ENCODE assay signal across 8 cellular contexts in genomic region chr19:6802336-6803035, GRCh38. TPM values are rescaled to one million over a fixed set of nuclear protein-coding genes. Genes with fewer than 3 reads are reported as not detected.
A peak's percentile ranks its signal among the peaks of the same experiment; 100 is the strongest.
DNase-seq lines count a peak whose midpoint lies in the region; ATAC-seq and TF ChIP-seq lines count a peak whose summit lies in the region.

No MANE protein-coding gene starts in this region.

- H3K4me3 Mint-ChIP-seq in type B pancreatic cell = no peak overlapping the region

- TF ChIP-seq POLR2A in Raji (IDR thresholded peaks at IDR 0.05; ENCODE audit: insufficient read depth, low read depth, low read length) = peak; percentile 42; the same call in 1 of the 2 replicates

- ATAC-seq in HG02852 (IDR thresholded peaks at IDR 0.05; ENCODE audit: unreplicated experiment) = peak; percentile 49

- H3K27me3 Mint-ChIP-seq in type B pancreatic cell = peaks cover 7% of the 10 kb centered on the region

- TF ChIP-seq CTCF in GM12865 (IDR thresholded peaks at IDR 0.05; ENCODE audit: insufficient read depth, low read depth, low read length, missing control alignments) (peak; percentile 11), type B pancreatic cell (conservative IDR thresholded peaks at IDR 0.05) (no peak)

- no peak overlapping the region for H3K27ac Mint-ChIP-seq in type B pancreatic cell

- no peaks in the 10 kb centered on the region for H3K4me1 Mint-ChIP-seq in type B pancreatic cell (ENCODE audit: unreplicated experiment)

- peak; percentile 92 for DNase-seq in GM12865 (ENCODE audit: low read depth)
- peak; percentile 75 for DNase-seq in activated gamma-delta T cell treated with anti-CD3 and anti-CD28 coated beads, Interleukin-2, amount 50 U/mL, for 16 hours (ENCODE audit: low read depth)
- DNase-seq in medulla oblongata (ENCODE audit: extremely low spot score) = peak; percentile 72
- peak; percentile 66 for DNase-seq in stimulated activated naive CD4-positive, alpha-beta T cell treated with Interleukin-2 at 50 U/mL for 16 hours (lab: John Stamatoyannopoulos, UW)
- no peak for DNase-seq in type B pancreatic cell (ENCODE audit: extremely low spot score, unreplicated experiment)
- DNase-seq in NCI-H1417 (lab: John Stamatoyannopoulos, UW) = no peak

- peaks cover 8% of the 10 kb centered on the region for H3K9me3 Mint-ChIP-seq in type B pancreatic cell

- peak overlapping the region; percentile 52 for H3K4me3 ChIP-seq in GM12865 (ENCODE audit: low read depth, low read length)

- H3K36me3 Mint-ChIP-seq in type B pancreatic cell = no peaks in the 10 kb centered on the region

RNA-seq across cellular contexts. Expression of gene VAV1, which starts 30.0 kb away (rescaled TPM):
- total RNA-seq in type B pancreatic cell (ENCODE audit: low replicate concordance) = not detected in 2 replicates

RNA-seq across cellular contexts. Expression of gene SH2D3A, which starts 35.3 kb away (rescaled TPM):
- total RNA-seq in type B pancreatic cell (ENCODE audit: low replicate concordance) = 17.4 and 47.5 TPM in 2 replicates

Comparison
In these comparisons a context has a peak if more than half of its experiments do, and no peak if none do; other contexts are left out.
1. DNase-seq: peak in GM12865 (single experiment), activated gamma-delta T cell treated with anti-CD3 and anti-CD28 coated beads, Interleukin-2, amount 50 U/mL, for 16 hours (single experiment), medulla oblongata (single experiment) and stimulated activated naive CD4-positive, alpha-beta T cell treated with Interleukin-2 at 50 U/mL for 16 hours (single experiment); none in type B pancreatic cell (single experiment) and NCI-H1417 (0 of 3).